Comparison of ENCODE assay signal across 18 cellular contexts in the genomic region with DNA sequence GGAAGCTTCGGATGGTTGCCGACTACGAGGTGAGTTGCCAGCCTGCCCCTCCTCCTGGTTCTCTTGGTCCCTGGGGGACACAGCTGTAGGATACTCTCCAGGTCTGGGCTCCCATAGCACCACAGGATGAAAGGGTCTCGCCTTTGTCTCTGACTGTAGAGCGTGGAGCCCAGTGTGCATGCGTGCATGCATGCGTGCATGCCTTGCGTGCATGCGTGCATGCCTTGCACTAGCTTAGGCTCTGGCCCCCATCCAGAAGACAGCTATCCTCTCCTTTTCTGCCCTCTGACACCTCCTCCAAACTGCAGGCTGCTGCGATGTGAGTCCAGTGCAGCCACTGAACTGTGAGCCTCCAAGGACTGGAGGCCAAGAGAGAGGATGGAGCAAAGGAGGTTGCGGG. TPM values are rescaled to one million over a fixed set of nuclear protein-coding genes. Genes with fewer than 3 reads are reported as not detected.
DNase-seq lines count a peak whose midpoint lies in the region; ATAC-seq and TF ChIP-seq lines count a peak whose summit lies in the region.
"Had no signal": no experiment of that assay in that cellular context is flagged by ENCODE, and none has a peak within 500 bp of the region (broad histone marks: within the 10 kb centered on the region; RNA-seq: fewer than 3 reads in every experiment).

No MANE protein-coding gene starts in this region.

- no peak for TF ChIP-seq CTCF in HEK293 (tag by site-specific recombination; IDR thresholded peaks at IDR 0.05)
- no peak for TF ChIP-seq CTCF in lower lobe of right lung (IDR thresholded peaks at IDR 0.05)
- no peak for TF ChIP-seq CTCF in WTC11 (IDR thresholded peaks at IDR 0.05)

- H3K4me2 ChIP-seq in BLaER1 treated with 17β-estradiol and CSF1 and Interleukin-3, amounts not matched to agents 10 nM and 100 nM: peak overlapping the region in 8 of 11 experiments; percentile 8 to 75 (median 63); a peak in 14 of 22 replicates
- H3K4me2 ChIP-seq: A549 had no signal

- no peaks in the 10 kb centered on the region; a peak in 1 of 22 replicates for H3K9me3 ChIP-seq in BLaER1 treated with 17β-estradiol and CSF1 and Interleukin-3, amounts not matched to agents 10 nM and 100 nM (replicated peaks in 1 of 11)
- no peaks in the 10 kb centered on the region for H3K9me3 ChIP-seq in HEK293 (ENCODE audit: control insufficient read depth, insufficient read depth, low read depth, low read length)
- H3K9me3 ChIP-seq in lower lobe of right lung: no peaks in the 10 kb centered on the region
- H3K9me3 ChIP-seq: A549 had no signal

- no peak overlapping the region for H3K27ac Mint-ChIP-seq in activated T-helper 2 cell treated with anti-CD3 and anti-CD28 coated beads, Interferon-gamma antibody, Interleukin-2, Interleukin-4, amounts not matched to agents 10 μg/mL and 5 μg/mL and 100 μg/mL, durations not matched to agents 14 hours and 24 hours and 36 hours
- H3K27ac Mint-ChIP-seq in WTC11: no peak overlapping the region
- H3K27ac Mint-ChIP-seq: CD14-positive monocyte; CD4-positive, alpha-beta T cell; CD8-positive, alpha-beta memory T cell had no signal

- no peak overlapping the region for H3K4me3 Mint-ChIP-seq in activated T-helper 2 cell treated with anti-CD3 and anti-CD28 coated beads, Interferon-gamma antibody, Interleukin-2, Interleukin-4, amounts not matched to agents 10 μg/mL and 5 μg/mL and 100 μg/mL, durations not matched to agents 14 hours and 24 hours and 36 hours (ENCODE audit: low read depth)
- H3K4me3 Mint-ChIP-seq in WTC11: no peak overlapping the region
- H3K4me3 Mint-ChIP-seq: CD14-positive monocyte; CD4-positive, alpha-beta T cell; CD8-positive, alpha-beta memory T cell had no signal

- H3K9me3 Mint-ChIP-seq in activated T-helper 2 cell treated with anti-CD3 and anti-CD28 coated beads, Interferon-gamma antibody, Interleukin-2, Interleukin-4, amounts not matched to agents 10 μg/mL and 5 μg/mL and 100 μg/mL, durations not matched to agents 14 hours and 24 hours and 36 hours: no peaks in the 10 kb centered on the region
- no peaks in the 10 kb centered on the region for H3K9me3 Mint-ChIP-seq in WTC11
- H3K9me3 Mint-ChIP-seq: CD4-positive, alpha-beta T cell; CD8-positive, alpha-beta memory T cell had no signal

- no peaks in the 10 kb centered on the region for H3K36me3 Mint-ChIP-seq in activated T-helper 2 cell treated with anti-CD3 and anti-CD28 coated beads, Interferon-gamma antibody, Interleukin-2, Interleukin-4, amounts not matched to agents 10 μg/mL and 5 μg/mL and 100 μg/mL, durations not matched to agents 14 hours and 24 hours and 36 hours (ENCODE audit: low read depth)
- H3K36me3 Mint-ChIP-seq in WTC11: no peaks in the 10 kb centered on the region
- H3K36me3 Mint-ChIP-seq: CD14-positive monocyte; CD8-positive, alpha-beta memory T cell had no signal

- no peak overlapping the region for H3K27ac ChIP-seq in BLaER1 treated with 17β-estradiol and CSF1 and Interleukin-3, amounts not matched to agents 10 nM and 100 nM
- H3K27ac ChIP-seq in HEK293 (ENCODE audit: extremely low read depth, low read depth, low read length): no peak overlapping the region
- no peak overlapping the region for H3K27ac ChIP-seq in lower lobe of right lung
- peak overlapping the region; percentile 17 for H3K27ac ChIP-seq in temporal lobe (ENCODE audit: low read depth, low read length)
- H3K27ac ChIP-seq: A549, GM23248 had no signal

- peaks cover 0 to 3% (median 0%) of the 10 kb centered on the region in 11 experiments; a peak in 2 of 22 replicates for H4K20me1 ChIP-seq in BLaER1 treated with 17β-estradiol and CSF1 and Interleukin-3, amounts not matched to agents 10 nM and 100 nM

- no peaks in the 10 kb centered on the region for H3K4me1 Mint-ChIP-seq in activated T-helper 2 cell treated with anti-CD3 and anti-CD28 coated beads, Interferon-gamma antibody, Interleukin-2, Interleukin-4, amounts not matched to agents 10 μg/mL and 5 μg/mL and 100 μg/mL, durations not matched to agents 14 hours and 24 hours and 36 hours (ENCODE audit: low read depth)
- H3K4me1 Mint-ChIP-seq in WTC11: no peaks in the 10 kb centered on the region
- H3K4me1 Mint-ChIP-seq: CD14-positive monocyte; CD8-positive, alpha-beta memory T cell had no signal

- no peaks in the 10 kb centered on the region for H3K27me3 Mint-ChIP-seq in activated T-helper 2 cell treated with anti-CD3 and anti-CD28 coated beads, Interferon-gamma antibody, Interleukin-2, Interleukin-4, amounts not matched to agents 10 μg/mL and 5 μg/mL and 100 μg/mL, durations not matched to agents 14 hours and 24 hours and 36 hours (ENCODE audit: low read depth)
- H3K27me3 Mint-ChIP-seq in WTC11 (ENCODE audit: low read depth): no peaks in the 10 kb centered on the region

- peak; percentile 13 for DNase-seq in lower lobe of right lung
- DNase-seq in NCI-H748 (lab: John Stamatoyannopoulos, UW; ENCODE audit: unreplicated experiment): no peak
- no peak for DNase-seq in activated T-helper 2 cell treated with anti-CD3 and anti-CD28 coated beads, Interferon-gamma antibody, Interleukin-2, Interleukin-4, amounts not matched to agents 10 μg/mL and 5 μg/mL and 100 μg/mL, durations not matched to agents 14 hours and 24 hours and 36 hours (ENCODE audit: low spot score)
- DNase-seq in WTC11 (ENCODE audit: low spot score): no peak
- DNase-seq: 8988T; ACHN; CD4-positive, alpha-beta T cell; CD8-positive, alpha-beta memory T cell; DMS 273 treated with DMSO at 0.1 percent for 48 hours; DND-41; GM23248; H7; HCEC 1CT had no signal

- intact Hi-C loops in lower lobe of right lung (cut with DNase I): no loop called here
- intact Hi-C loops in activated T-helper 2 cell treated with anti-CD3 and anti-CD28 coated beads, Interferon-gamma antibody, Interleukin-2, Interleukin-4, amounts not matched to agents 10 μg/mL and 5 μg/mL and 100 μg/mL, durations not matched to agents 14 hours and 24 hours and 36 hours (cut with micrococcal nuclease): no loop called here

- H3K27me3 ChIP-seq in BLaER1 treated with 17β-estradiol and CSF1 and Interleukin-3, amounts not matched to agents 10 nM and 100 nM: no peaks in the 10 kb centered on the region
- peaks cover 7% of the 10 kb centered on the region for H3K27me3 ChIP-seq in lower lobe of right lung (ENCODE audit: low read depth)

- no peak overlapping the region for H3K9ac ChIP-seq in BLaER1 treated with 17β-estradiol and CSF1 and Interleukin-3, amounts not matched to agents 10 nM and 100 nM
- H3K9ac ChIP-seq: GM23248 had no signal

- CTCF ChIA-PET in HEK293 (lab: Yijun Ruan, JAX): no interaction called here
- CTCF ChIA-PET in WTC11 (lab: Charles Lee): interaction anchor here (1.2 kb wide), 1 partner anchor 101 kb away, joined by 3 read pairs; no protein-coding TSS in a partner anchor

- H3K4me3 ChIP-seq in BLaER1 treated with 17β-estradiol and CSF1 and Interleukin-3, amounts not matched to agents 10 nM and 100 nM: no peak overlapping the region
- H3K4me3 ChIP-seq in HEK293 (ENCODE audit: low read depth, low read length) (no peak overlapping the region), lower lobe of right lung (no peak overlapping the region)
- H3K4me3 ChIP-seq: A549, GM23248 had no signal

- POLR2A ChIA-PET in HEK293 (lab: Yijun Ruan, JAX): no interaction called here
- POLR2A ChIA-PET in WTC11 (lab: Charles Lee): interaction anchor here (0.5 kb wide), 1 partner anchor 125 kb away, joined by 6 read pairs; the partner anchor contains the start of gene SAMD15

- ATAC-seq in lower lobe of right lung (no peak), WTC11 (no peak)
- ATAC-seq: A549 had no signal

- H3K4me1 ChIP-seq in BLaER1 treated with 17β-estradiol and CSF1 and Interleukin-3, amounts not matched to agents 10 nM and 100 nM: peaks cover 0 to 50% (median 38%) of the 10 kb centered on the region in 10 experiments; a peak in 13 of 20 replicates
- H3K4me1 ChIP-seq in HEK293 (ENCODE audit: control insufficient read depth, insufficient read depth, low read length) (no peaks in the 10 kb centered on the region), lower lobe of right lung (no peaks in the 10 kb centered on the region)
- H3K4me1 ChIP-seq: A549 had no signal

- H3K36me3 ChIP-seq in BLaER1 treated with 17β-estradiol and CSF1 and Interleukin-3, amounts not matched to agents 10 nM and 100 nM: peaks cover 10 to 76% (median 57%) of the 10 kb centered on the region in 11 experiments; a peak in 20 of 22 replicates
- H3K36me3 ChIP-seq in HEK293 (ENCODE audit: control insufficient read depth in 2 of 2, insufficient read depth in 1 of 2, low read length in 2 of 2) (peaks cover 0 to 14% of the 10 kb centered on the region in 2 experiments; a peak in 1 of 3 replicates), lower lobe of right lung (no peaks in the 10 kb centered on the region)

TF ChIP-seq in HEK293, 187 proteins besides CTCF, POLR2A, EP300 and RAD21 (continues in another document):
- no peak for TF ChIP-seq GLIS1 (tag by site-specific recombination; IDR thresholded peaks at IDR 0.05)

TF ChIP-seq in WTC11, 78 proteins besides CTCF, POLR2A, EP300 and RAD21 (continues in another document):
- TF ChIP-seq ZNF121 (CRISPR knock-in tag; IDR thresholded peaks at IDR 0.05) (no peak), ZNF423 (CRISPR knock-in tag; IDR thresholded peaks at IDR 0.05) (no peak), NFATC4 (CRISPR knock-in tag; IDR thresholded peaks at IDR 0.05) (no peak), CREM (CRISPR knock-in tag; IDR thresholded peaks at IDR 0.05) (no peak)
- TF ChIP-seq, protein P1, sequence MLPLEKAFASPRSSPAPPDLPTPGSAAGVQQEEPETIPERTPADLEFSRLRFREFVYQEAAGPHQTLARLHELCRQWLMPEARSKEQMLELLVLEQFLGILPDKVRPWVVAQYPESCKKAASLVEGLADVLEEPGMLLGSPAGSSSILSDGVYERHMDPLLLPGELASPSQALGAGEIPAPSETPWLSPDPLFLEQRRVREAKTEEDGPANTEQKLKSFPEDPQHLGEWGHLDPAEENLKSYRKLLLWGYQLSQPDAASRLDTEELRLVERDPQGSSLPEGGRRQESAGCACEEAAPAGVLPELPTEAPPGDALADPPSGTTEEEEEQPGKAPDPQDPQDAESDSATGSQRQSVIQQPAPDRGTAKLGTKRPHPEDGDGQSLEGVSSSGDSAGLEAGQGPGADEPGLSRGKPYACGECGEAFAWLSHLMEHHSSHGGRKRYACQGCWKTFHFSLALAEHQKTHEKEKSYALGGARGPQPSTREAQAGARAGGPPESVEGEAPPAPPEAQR (CRISPR knock-in tag; IDR thresholded peaks at IDR 0.05): no peak

RNA-seq across cellular contexts. Expression of gene NGB, which starts 19.1 kb away (rescaled TPM):
- total RNA-seq in lower lobe of right lung (not detected), temporal lobe (4.9 TPM), WTC11 (2021) (0.14 to 0.46 TPM (median 0.33 TPM) in 3 replicates)
- not detected in 2 replicates for total RNA-seq in activated T-helper 2 cell treated with anti-CD3 and anti-CD28 coated beads, Interferon-gamma antibody, Interleukin-2, Interleukin-4, amounts not matched to agents 10 μg/mL and 5 μg/mL and 100 μg/mL, durations not matched to agents 14 hours and 24 hours and 36 hours
- total RNA-seq: CD4-positive, alpha-beta T cell; CD8-positive, alpha-beta memory T cell; GM23248 had no signal
